In genomic region chr14:98208074-98208675, GRCh38 we compare ENCODE assay signal across 1 cellular context.
A peak's percentile ranks its signal among the peaks of the same experiment; 100 is the strongest.
TF ChIP-seq lines count a peak whose summit lies in the region.

No MANE protein-coding gene starts in this region.

TF ChIP-seq in GM12878, 131 proteins besides CTCF, POLR2A, EP300 and RAD21 (continued from another document and continues in another):
- TF ChIP-seq BMI1 (IDR thresholded peaks at IDR 0.05; ENCODE audit: borderline replicate concordance) (no peak), NR2C2 (IDR thresholded peaks at IDR 0.05; ENCODE audit: borderline replicate concordance, control insufficient read depth, insufficient read length, low read depth) (no peak), TAF1 (IDR thresholded peaks at IDR 0.05; ENCODE audit: borderline replicate concordance, low read depth, low read length) (no peak), YY1 (IDR thresholded peaks at IDR 0.05; ENCODE audit: low read depth, low read length) (no peak), RELB (IDR thresholded peaks at IDR 0.05; ENCODE audit: low read depth) (peak; percentile 88), SUPT20H (IDR thresholded peaks at IDR 0.05; ENCODE audit: borderline replicate concordance, control insufficient read depth, low read depth, low read length) (no peak), TARDBP (IDR thresholded peaks at IDR 0.05; ENCODE audit: borderline replicate concordance) (no peak), ATF7 (IDR thresholded peaks at IDR 0.05; ENCODE audit: low read depth) (no peak), GABPA (IDR thresholded peaks at IDR 0.05; ENCODE audit: low read depth) (no peak), YBX1 (IDR thresholded peaks at IDR 0.05) (no peak), SPI1 (IDR thresholded peaks at IDR 0.05; ENCODE audit: borderline replicate concordance, insufficient read depth, low read depth, low read length) (peak; percentile 79), MAX (IDR thresholded peaks at IDR 0.05; ENCODE audit: low read depth, low read length) (no peak), ZZZ3 (IDR thresholded peaks at IDR 0.05; ENCODE audit: control insufficient read depth, insufficient read length, low read depth) (no peak), IKZF2 (IDR thresholded peaks at IDR 0.05) (peak; percentile 61 to 62; a peak in 3 of 4 replicates), EZH2 (IDR thresholded peaks at IDR 0.05; ENCODE audit: borderline replicate concordance, control insufficient read depth, low read depth, low read length) (no peak), BRCA1 (IDR thresholded peaks at IDR 0.05; ENCODE audit: low read depth, low read length) (no peak), CBFB (IDR thresholded peaks at IDR 0.05; ENCODE audit: low read depth) (no peak), ZSCAN29 (IDR thresholded peaks at IDR 0.05) (no peak), ZNF384 (IDR thresholded peaks at IDR 0.05; ENCODE audit: borderline replicate concordance, low read depth, low read length) (no peak), JUNB (IDR thresholded peaks at IDR 0.05) (no peak), MEF2A (IDR thresholded peaks at IDR 0.05; ENCODE audit: insufficient read depth, low read depth, low read length) (no peak), SREBF2 (IDR thresholded peaks at IDR 0.05; ENCODE audit: low read length) (no peak), SIN3A (IDR thresholded peaks at IDR 0.05; ENCODE audit: low read depth, low read length) (no peak), POU2F2 (IDR thresholded peaks at IDR 0.05; ENCODE audit: borderline replicate concordance, low read depth, low read length) (no peak), MYB (IDR thresholded peaks at IDR 0.05; ENCODE audit: borderline replicate concordance, low read depth, low read length) (no peak), ZNF217 (IDR thresholded peaks at IDR 0.05) (no peak), MYC (IDR thresholded peaks at IDR 0.05; ENCODE audit: insufficient read depth, insufficient read length, insufficient replicate concordance, low read length, severe bottlenecking) (no peak), TCF12 (IDR thresholded peaks at IDR 0.05; ENCODE audit: low read depth, low read length) (no peak), MEF2B (IDR thresholded peaks at IDR 0.05; ENCODE audit: partially characterized antibody, poor library complexity, severe bottlenecking) (peak; percentile 55), POLR2AphosphoS5 (IDR thresholded peaks at IDR 0.05; ENCODE audit: low read length) (no peak), SP1 (IDR thresholded peaks at IDR 0.05; ENCODE audit: low read depth, low read length) (no peak), FOXK2 (IDR thresholded peaks at IDR 0.05) (no peak), TCF3 (IDR thresholded peaks at IDR 0.05; ENCODE audit: borderline replicate concordance, insufficient read depth, low read depth, low read length) (no peak), HDGF (IDR thresholded peaks at IDR 0.05) (no peak), BACH1 (IDR thresholded peaks at IDR 0.05; ENCODE audit: borderline replicate concordance) (no peak), RCOR1 (conservative IDR thresholded peaks at IDR 0.05; ENCODE audit: low read depth, low read length) (no peak), STAT3 (IDR thresholded peaks at IDR 0.05; ENCODE audit: low read depth, low read length) (no peak), IRF5 (IDR thresholded peaks at IDR 0.05; ENCODE audit: borderline replicate concordance) (no peak), FOXM1 (IDR thresholded peaks at IDR 0.05; ENCODE audit: low read depth, low read length) (no peak), PML (IDR thresholded peaks at IDR 0.05; ENCODE audit: low read length) (no peak), BCL3 (IDR thresholded peaks at IDR 0.05; ENCODE audit: borderline replicate concordance, insufficient read depth, low read depth, low read length, poor library complexity, severe bottlenecking) (peak; percentile 36), MTA3 (IDR thresholded peaks at IDR 0.05; ENCODE audit: borderline replicate concordance, low read length) (peak; percentile 30; the same call in 1 of the 2 replicates), POLR2AphosphoS2 (IDR thresholded peaks at IDR 0.05; ENCODE audit: low read depth, low read length) (no peak), KLF5 (IDR thresholded peaks at IDR 0.05; ENCODE audit: partially characterized antibody) (no peak), PAX8 (IDR thresholded peaks at IDR 0.05) (no peak), ZNF24 (IDR thresholded peaks at IDR 0.05) (no peak), HDAC6 (IDR thresholded peaks at IDR 0.05; ENCODE audit: unreplicated experiment) (no peak), CEBPB (IDR thresholded peaks at IDR 0.05; ENCODE audit: borderline replicate concordance in 1 of 2, low read depth in 2 of 2, low read length in 2 of 2) (no peak), SREBF1 (IDR thresholded peaks at IDR 0.05; ENCODE audit: low read length) (no peak)
- TF ChIP-seq, protein P1, sequence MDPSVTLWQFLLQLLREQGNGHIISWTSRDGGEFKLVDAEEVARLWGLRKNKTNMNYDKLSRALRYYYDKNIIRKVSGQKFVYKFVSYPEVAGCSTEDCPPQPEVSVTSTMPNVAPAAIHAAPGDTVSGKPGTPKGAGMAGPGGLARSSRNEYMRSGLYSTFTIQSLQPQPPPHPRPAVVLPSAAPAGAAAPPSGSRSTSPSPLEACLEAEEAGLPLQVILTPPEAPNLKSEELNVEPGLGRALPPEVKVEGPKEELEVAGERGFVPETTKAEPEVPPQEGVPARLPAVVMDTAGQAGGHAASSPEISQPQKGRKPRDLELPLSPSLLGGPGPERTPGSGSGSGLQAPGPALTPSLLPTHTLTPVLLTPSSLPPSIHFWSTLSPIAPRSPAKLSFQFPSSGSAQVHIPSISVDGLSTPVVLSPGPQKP (IDR thresholded peaks at IDR 0.05; ENCODE audit: low read depth, low read length), result no peak
- TF ChIP-seq, protein P2, sequence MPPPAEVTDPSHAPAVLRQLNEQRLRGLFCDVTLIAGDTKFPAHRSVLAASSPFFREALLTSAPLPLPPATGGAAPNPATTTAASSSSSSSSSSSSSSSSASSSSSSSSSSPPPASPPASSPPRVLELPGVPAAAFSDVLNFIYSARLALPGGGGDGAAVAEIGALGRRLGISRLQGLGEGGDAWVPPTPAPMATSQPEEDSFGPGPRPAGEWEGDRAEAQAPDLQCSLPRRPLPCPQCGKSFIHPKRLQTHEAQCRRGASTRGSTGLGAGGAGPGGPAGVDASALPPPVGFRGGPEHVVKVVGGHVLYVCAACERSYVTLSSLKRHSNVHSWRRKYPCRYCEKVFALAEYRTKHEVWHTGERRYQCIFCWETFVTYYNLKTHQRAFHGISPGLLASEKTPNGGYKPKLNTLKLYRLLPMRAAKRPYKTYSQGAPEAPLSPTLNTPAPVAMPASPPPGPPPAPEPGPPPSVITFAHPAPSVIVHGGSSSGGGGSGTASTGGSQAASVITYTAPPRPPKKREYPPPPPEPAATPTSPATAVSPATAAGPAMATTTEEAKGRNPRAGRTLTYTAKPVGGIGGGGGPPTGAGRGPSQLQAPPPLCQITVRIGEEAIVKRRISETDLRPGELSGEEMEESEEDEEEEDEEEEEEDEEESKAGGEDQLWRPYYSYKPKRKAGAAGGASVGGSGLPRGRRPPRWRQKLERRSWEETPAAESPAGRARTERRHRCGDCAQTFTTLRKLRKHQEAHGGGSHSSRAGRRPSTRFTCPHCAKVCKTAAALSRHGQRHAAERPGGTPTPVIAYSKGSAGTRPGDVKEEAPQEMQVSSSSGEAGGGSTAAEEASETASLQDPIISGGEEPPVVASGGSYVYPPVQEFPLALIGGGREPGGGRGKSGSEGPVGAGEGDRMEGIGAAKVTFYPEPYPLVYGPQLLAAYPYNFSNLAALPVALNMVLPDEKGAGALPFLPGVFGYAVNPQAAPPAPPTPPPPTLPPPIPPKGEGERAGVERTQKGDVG (CRISPR knock-in tag; IDR thresholded peaks at IDR 0.05), result no peak
- TF ChIP-seq, protein P3, sequence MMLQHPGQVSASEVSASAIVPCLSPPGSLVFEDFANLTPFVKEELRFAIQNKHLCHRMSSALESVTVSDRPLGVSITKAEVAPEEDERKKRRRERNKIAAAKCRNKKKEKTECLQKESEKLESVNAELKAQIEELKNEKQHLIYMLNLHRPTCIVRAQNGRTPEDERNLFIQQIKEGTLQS (IDR thresholded peaks at IDR 0.05; ENCODE audit: borderline replicate concordance, extremely low read depth, low read depth, low read length), result no peak
- TF ChIP-seq, protein P4, sequence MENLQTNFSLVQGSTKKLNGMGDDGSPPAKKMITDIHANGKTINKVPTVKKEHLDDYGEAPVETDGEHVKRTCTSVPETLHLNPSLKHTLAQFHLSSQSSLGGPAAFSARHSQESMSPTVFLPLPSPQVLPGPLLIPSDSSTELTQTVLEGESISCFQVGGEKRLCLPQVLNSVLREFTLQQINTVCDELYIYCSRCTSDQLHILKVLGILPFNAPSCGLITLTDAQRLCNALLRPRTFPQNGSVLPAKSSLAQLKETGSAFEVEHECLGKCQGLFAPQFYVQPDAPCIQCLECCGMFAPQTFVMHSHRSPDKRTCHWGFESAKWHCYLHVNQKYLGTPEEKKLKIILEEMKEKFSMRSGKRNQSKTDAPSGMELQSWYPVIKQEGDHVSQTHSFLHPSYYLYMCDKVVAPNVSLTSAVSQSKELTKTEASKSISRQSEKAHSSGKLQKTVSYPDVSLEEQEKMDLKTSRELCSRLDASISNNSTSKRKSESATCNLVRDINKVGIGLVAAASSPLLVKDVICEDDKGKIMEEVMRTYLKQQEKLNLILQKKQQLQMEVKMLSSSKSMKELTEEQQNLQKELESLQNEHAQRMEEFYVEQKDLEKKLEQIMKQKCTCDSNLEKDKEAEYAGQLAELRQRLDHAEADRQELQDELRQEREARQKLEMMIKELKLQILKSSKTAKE (IDR thresholded peaks at IDR 0.05; ENCODE audit: low read depth, poor library complexity, severe bottlenecking), result no peak
- TF ChIP-seq, protein P5, sequence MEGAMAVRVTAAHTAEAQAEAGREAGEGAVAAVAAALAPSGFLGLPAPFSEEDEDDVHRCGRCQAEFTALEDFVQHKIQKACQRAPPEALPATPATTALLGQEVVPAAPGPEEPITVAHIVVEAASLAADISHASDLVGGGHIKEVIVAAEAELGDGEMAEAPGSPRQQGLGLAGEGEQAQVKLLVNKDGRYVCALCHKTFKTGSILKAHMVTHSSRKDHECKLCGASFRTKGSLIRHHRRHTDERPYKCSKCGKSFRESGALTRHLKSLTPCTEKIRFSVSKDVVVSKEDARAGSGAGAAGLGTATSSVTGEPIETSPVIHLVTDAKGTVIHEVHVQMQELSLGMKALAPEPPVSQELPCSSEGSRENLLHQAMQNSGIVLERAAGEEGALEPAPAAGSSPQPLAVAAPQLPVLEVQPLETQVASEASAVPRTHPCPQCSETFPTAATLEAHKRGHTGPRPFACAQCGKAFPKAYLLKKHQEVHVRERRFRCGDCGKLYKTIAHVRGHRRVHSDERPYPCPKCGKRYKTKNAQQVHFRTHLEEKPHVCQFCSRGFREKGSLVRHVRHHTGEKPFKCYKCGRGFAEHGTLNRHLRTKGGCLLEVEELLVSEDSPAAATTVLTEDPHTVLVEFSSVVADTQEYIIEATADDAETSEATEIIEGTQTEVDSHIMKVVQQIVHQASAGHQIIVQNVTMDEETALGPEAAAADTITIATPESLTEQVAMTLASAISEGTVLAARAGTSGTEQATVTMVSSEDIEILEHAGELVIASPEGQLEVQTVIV (IDR thresholded peaks at IDR 0.05; ENCODE audit: borderline replicate concordance, partially characterized antibody), result no peak
